In genomic region chr20:50513169-50514034, GRCh38 we compare ENCODE assay signal across 8 cellular contexts. TPM values are rescaled to one million over a fixed set of nuclear protein-coding genes. Genes with fewer than 3 reads are reported as not detected.
DNase-seq lines count a peak whose midpoint lies in the region; ATAC-seq and TF ChIP-seq lines count a peak whose summit lies in the region.

No MANE protein-coding gene starts in this region.

- peak overlapping the region; percentile 97 for H3K4me3 Mint-ChIP-seq in type B pancreatic cell

- DNase-seq in heart left ventricle = no peak
- no peak for DNase-seq in cardiac septum (ENCODE audit: low spot score)
- DNase-seq in ascending aorta (ENCODE audit: low spot score in 2 of 2) = no peak
- DNase-seq in right lobe of liver = no peak
- DNase-seq in type B pancreatic cell (ENCODE audit: extremely low spot score, unreplicated experiment) = no peak
- no peak for DNase-seq in HPDE6-E6E7 (ENCODE audit: extremely low spot score)
- no peak for DNase-seq in anterior cingulate cortex (lab: John Stamatoyannopoulos, UW)
- no peak for DNase-seq in mesenteric fat pad (ENCODE audit: low spot score)

- H3K27me3 ChIP-seq in heart left ventricle (no peaks in the 10 kb centered on the region), ascending aorta (no peaks in the 10 kb centered on the region), right lobe of liver (no peaks in the 10 kb centered on the region)

- no peaks in the 10 kb centered on the region for H3K9me3 Mint-ChIP-seq in type B pancreatic cell

- TF ChIP-seq CTCF in heart left ventricle (IDR thresholded peaks at IDR 0.05) (no peak), ascending aorta (IDR thresholded peaks at IDR 0.05) (no peak), right lobe of liver (IDR thresholded peaks at IDR 0.05) (no peak), type B pancreatic cell (conservative IDR thresholded peaks at IDR 0.05) (no peak)

- peaks cover 0 to 87% (median 66%) of the 10 kb centered on the region in 12 donors for H3K4me1 ChIP-seq in heart left ventricle
- H3K4me1 ChIP-seq in ascending aorta = peaks cover 5 to 37% of the 10 kb centered on the region in 2 donors
- H3K4me1 ChIP-seq in right lobe of liver = peaks cover 0 to 54% (median 22%) of the 10 kb centered on the region in 4 donors

- peak overlapping the region in 11 of 12 donors; percentile 6 to 96 (median 75) for H3K27ac ChIP-seq in heart left ventricle
- peak overlapping the region; percentile 64 to 81 for H3K27ac ChIP-seq in ascending aorta
- peak overlapping the region in 2 of 3 donors; percentile 12 to 14 for H3K27ac ChIP-seq in right lobe of liver

- TF ChIP-seq POLR2A in heart left ventricle (IDR thresholded peaks at IDR 0.05) (no peak), right lobe of liver (IDR thresholded peaks at IDR 0.05) (no peak)

- peak overlapping the region; percentile 34 for H3K27ac Mint-ChIP-seq in type B pancreatic cell

- ATAC-seq in heart left ventricle = peak in 1 of 4 donors; percentile 23
- no peak for ATAC-seq in right lobe of liver

- WGBS in heart left ventricle, 4 donors = 55 to 63% (median 58%) methylated on average over 5 of the region's 5 CpGs
- 62% methylated on average over 5 of the region's 5 CpGs for WGBS in right lobe of liver (ENCODE audit: insufficient coverage, low coverage, low lambda C conversion rate, missing lambda C conversion rate)

- H3K4me1 Mint-ChIP-seq in type B pancreatic cell (ENCODE audit: unreplicated experiment) = peaks cover 50% of the 10 kb centered on the region

- H3K4me3 ChIP-seq in heart left ventricle (peak overlapping the region in 10 of 12 donors; percentile 4 to 100 (median 92)), ascending aorta (peak overlapping the region; percentile 88 to 97), right lobe of liver (no peak overlapping the region)

- no peaks in the 10 kb centered on the region for H3K27me3 Mint-ChIP-seq in type B pancreatic cell

- no peaks in the 10 kb centered on the region for H3K36me3 ChIP-seq in heart left ventricle
- no peaks in the 10 kb centered on the region for H3K36me3 ChIP-seq in ascending aorta
- no peaks in the 10 kb centered on the region for H3K36me3 ChIP-seq in right lobe of liver

- intact Hi-C loops in heart left ventricle (cut with DNase I) = loop anchor here in 6 of 10 donors (5.0 kb wide), 3 partner anchors 49 to 64 kb away; no protein-coding TSS in a partner anchor
- intact Hi-C loops in cardiac septum (cut with DNase I) = no loop called here
- intact Hi-C loops in ascending aorta (cut with DNase I) = loop anchor here (1.0 to 10.0 kb wide), 3 partner anchors 28 to 1466 kb away; partner anchors contain the start of genes CSE1L and PARD6B
- intact Hi-C loops in right lobe of liver (cut with DNase I) = loop anchor here in 1 of 2 donors (10.0 kb wide), 1 partner anchor 61 kb away; no protein-coding TSS in a partner anchor

- no peaks in the 10 kb centered on the region for H3K9me3 ChIP-seq in heart left ventricle
- no peaks in the 10 kb centered on the region for H3K9me3 ChIP-seq in ascending aorta
- H3K9me3 ChIP-seq in right lobe of liver = no peaks in the 10 kb centered on the region

- no peaks in the 10 kb centered on the region for H3K36me3 Mint-ChIP-seq in type B pancreatic cell

RNA-seq across cellular contexts. Expression of gene PTPN1, which starts 3.2 kb away (rescaled TPM):
- 10 to 100 TPM; 24.2 to 63.3 (median 32.0) TPM for total RNA-seq in heart left ventricle
- polyA plus RNA-seq in heart left ventricle = 10 to 100 TPM; 18.5 to 93.8 TPM
- total RNA-seq in cardiac septum = 34.2 TPM
- total RNA-seq in ascending aorta = 30.2 TPM
- total RNA-seq in right lobe of liver = 10 to 100 TPM in 5 of 6 experiments, 1 to 10 TPM in 1; 9.5 to 14.9 (median 12.6) TPM
- total RNA-seq in type B pancreatic cell (ENCODE audit: low replicate concordance) = 26.6 and 27.6 TPM in 2 replicates
- 50.9 TPM for total RNA-seq in mesenteric fat pad

Comparison
In these comparisons a context has a peak if more than half of its experiments do, and no peak if none do; other contexts are left out.
1. H3K27ac ChIP-seq: peak in every context shown above with its lines; median percentile 75 in heart left ventricle; 72 in ascending aorta; 13 in right lobe of liver.
2. H3K4me3 ChIP-seq: peak in heart left ventricle (10 of 12) and ascending aorta (2 of 2); none in right lobe of liver (0 of 3).